8 cellular contexts compared by ENCODE assay signal in the genomic region with DNA sequence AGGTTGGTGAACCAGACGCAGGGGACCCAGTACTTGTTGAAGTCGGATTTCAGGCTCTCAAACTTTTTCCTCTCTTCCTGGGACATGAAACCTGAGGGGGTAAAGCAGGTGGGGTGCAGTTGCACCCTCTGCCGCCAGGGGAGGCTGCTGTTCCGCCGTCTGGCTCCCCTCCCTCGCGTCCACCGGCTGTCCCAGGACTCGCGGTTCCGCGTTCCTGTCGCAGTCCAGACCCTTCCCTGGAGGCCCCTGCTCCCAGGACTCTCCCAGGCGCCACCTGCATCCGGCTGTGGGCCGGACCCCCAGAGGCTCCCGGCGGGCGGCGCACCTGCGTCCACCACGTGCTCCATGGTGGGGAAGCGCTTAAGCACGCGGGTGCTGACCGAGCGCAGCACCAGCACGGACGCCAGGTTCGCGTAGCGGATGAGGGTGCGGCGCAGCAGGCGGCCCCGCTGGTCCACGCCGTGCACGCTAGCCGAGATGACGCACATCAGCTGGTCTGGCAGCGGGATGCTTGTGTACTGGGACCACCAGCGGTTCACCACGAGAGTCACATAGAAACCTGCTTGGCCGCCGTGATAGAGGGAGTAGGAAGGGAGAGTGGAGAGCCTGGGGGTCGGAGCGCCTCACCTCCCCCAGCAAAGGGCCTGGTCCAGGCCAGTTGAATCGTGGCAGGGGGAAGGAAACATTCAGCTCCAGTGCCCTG. TPM values are rescaled to one million over a fixed set of nuclear protein-coding genes. Genes with fewer than 3 reads are reported as not detected.
DNase-seq lines count a peak whose midpoint lies in the region; ATAC-seq and TF ChIP-seq lines count a peak whose summit lies in the region.

No MANE protein-coding gene starts in this region.

- H3K27me3 Mint-ChIP-seq in activated naive CD4-positive, alpha-beta T cell treated with anti-CD3 and anti-CD28 coated beads, Interleukin-2, amount 50 U/mL, for 24 hours, result no peaks in the 10 kb centered on the region
- peaks cover 4% of the 10 kb centered on the region for H3K27me3 Mint-ChIP-seq in progenitor cell of endocrine pancreas

- H3K27me3 ChIP-seq in HAP-1 (ENCODE audit: low read depth) (no peaks in the 10 kb centered on the region), heart right ventricle (peaks cover 0 to 7% (median 0%) of the 10 kb centered on the region in 7 donors)

- DNase-seq in DMS153 treated with DMSO at 0.1 percent for 48 hours (lab: John Stamatoyannopoulos, UW; ENCODE audit: unreplicated experiment) (peak; percentile 69), HAP-1 (ENCODE audit: low spot score in 2 of 2) (peak; percentile 81 to 91), RPMI8226 (peak; percentile 77), heart right ventricle (peak; percentile 64 to 73), progenitor cell of endocrine pancreas (ENCODE audit: low spot score, unreplicated experiment) (peak; percentile 82), SHP77 treated with DMSO at 0.1 percent for 48 hours (lab: John Stamatoyannopoulos, UW) (no peak), globus pallidus (ENCODE audit: low spot score) (no peak)

- H3K4me1 Mint-ChIP-seq in activated naive CD4-positive, alpha-beta T cell treated with anti-CD3 and anti-CD28 coated beads, Interleukin-2, amount 50 U/mL, for 24 hours, result peaks cover 34% of the 10 kb centered on the region
- peaks cover 18% of the 10 kb centered on the region for H3K4me1 Mint-ChIP-seq in progenitor cell of endocrine pancreas (ENCODE audit: low read depth)

- H3K4me3 Mint-ChIP-seq in activated naive CD4-positive, alpha-beta T cell treated with anti-CD3 and anti-CD28 coated beads, Interleukin-2, amount 50 U/mL, for 24 hours, result peak overlapping the region; percentile 84
- peak overlapping the region; percentile 62 for H3K4me3 Mint-ChIP-seq in progenitor cell of endocrine pancreas (ENCODE audit: low read depth)

- peaks cover 10% of the 10 kb centered on the region for H3K4me1 ChIP-seq in HAP-1
- peaks cover 0 to 34% (median 29%) of the 10 kb centered on the region in 9 donors for H3K4me1 ChIP-seq in heart right ventricle

- no peaks in the 10 kb centered on the region for H3K9me3 Mint-ChIP-seq in activated naive CD4-positive, alpha-beta T cell treated with anti-CD3 and anti-CD28 coated beads, Interleukin-2, amount 50 U/mL, for 24 hours
- no peaks in the 10 kb centered on the region for H3K9me3 Mint-ChIP-seq in progenitor cell of endocrine pancreas (ENCODE audit: low read depth)

- in situ Hi-C loops in HAP-1 (cut with MboI; ENCODE audit: low sequenced_read_pairs), result no loop called here

- ATAC-seq in heart right ventricle, result peak; percentile 57 to 81 (median 74)

- 6 to 7% methylated on average over 48 to 49 of the region's 49 CpGs for WGBS in heart right ventricle, 2 donors

- peak overlapping the region; percentile 80 for H3K27ac Mint-ChIP-seq in activated naive CD4-positive, alpha-beta T cell treated with anti-CD3 and anti-CD28 coated beads, Interleukin-2, amount 50 U/mL, for 24 hours
- peak overlapping the region; percentile 94 for H3K27ac Mint-ChIP-seq in progenitor cell of endocrine pancreas

- H3K27ac ChIP-seq in heart right ventricle, result peak overlapping the region in 9 of 10 donors; percentile 34 to 82 (median 58)

- no peaks in the 10 kb centered on the region for H3K9me3 ChIP-seq in HAP-1
- no peaks in the 10 kb centered on the region for H3K9me3 ChIP-seq in heart right ventricle

- H3K4me3 ChIP-seq in HAP-1, result peak overlapping the region; percentile 38
- H3K4me3 ChIP-seq in heart right ventricle, result peak overlapping the region; percentile 12 to 62 (median 51)

- TF ChIP-seq CTCF in heart right ventricle (IDR thresholded peaks at IDR 0.05) (peak; percentile 89 to 99 (median 97)), progenitor cell of endocrine pancreas (IDR thresholded peaks at IDR 0.05; ENCODE audit: unreplicated experiment) (peak; percentile 98)

- peaks cover 2% of the 10 kb centered on the region for H3K36me3 Mint-ChIP-seq in activated naive CD4-positive, alpha-beta T cell treated with anti-CD3 and anti-CD28 coated beads, Interleukin-2, amount 50 U/mL, for 24 hours
- H3K36me3 Mint-ChIP-seq in progenitor cell of endocrine pancreas (ENCODE audit: insufficient read depth), result peaks cover 4% of the 10 kb centered on the region

- intact Hi-C loops in heart right ventricle (cut with DNase I), result loop anchor here in 7 of 10 donors (5.0 to 10.0 kb wide), 6 partner anchors 36 to 519 kb away; no protein-coding TSS in a partner anchor

- H3K36me3 ChIP-seq in HAP-1 (replicated peaks) (peaks cover 6% of the 10 kb centered on the region), heart right ventricle (peaks cover 0 to 10% (median 0%) of the 10 kb centered on the region in 9 donors)

RNA-seq across cellular contexts. Expression of a gene that starts 1.7 kb away (rescaled TPM):
- under 1 TPM in 5 of 10 donors, not detected in 5; 0.11 to 0.31 (median 0.16) TPM for total RNA-seq in heart right ventricle
- under 1 TPM; 0.07 to 0.44 TPM for polyA plus RNA-seq in heart right ventricle
- 2.1 and 2.4 TPM in 2 replicates for total RNA-seq in progenitor cell of endocrine pancreas

RNA-seq across cellular contexts. Expression of a gene that starts 10.9 kb away (rescaled TPM):
- 1,000 to 10,000 TPM in 1 of 10 donors, 100 to 1,000 TPM in 9; 587 to 1,039 (median 681) TPM for total RNA-seq in heart right ventricle
- 1,000 to 10,000 TPM; 1,461 to 1,942 TPM for polyA plus RNA-seq in heart right ventricle
- 1,808 and 1,842 TPM in 2 replicates for total RNA-seq in progenitor cell of endocrine pancreas

RNA-seq across cellular contexts. Expression of a gene that starts 13.9 kb away (rescaled TPM):
- total RNA-seq in heart right ventricle (10 to 100 TPM in 1 of 10 donors, 1 to 10 TPM in 9; 2.9 to 10.3 (median 6.8) TPM), progenitor cell of endocrine pancreas (11.8 and 13.3 TPM in 2 replicates)
- polyA plus RNA-seq in heart right ventricle, result 10 to 100 TPM in 1 of 2 donors, 1 to 10 TPM in 1; 8.7 to 12.7 TPM

RNA-seq across cellular contexts. Expression of a gene that starts 20.9 kb away (rescaled TPM):
- 1 to 10 TPM in 3 of 10 donors, under 1 TPM in 5, not detected in 2; 0.51 to 2.0 (median 0.71) TPM for total RNA-seq in heart right ventricle
- 1 to 10 TPM in 1 of 2 donors, under 1 TPM in 1; 0.59 to 1.8 TPM for polyA plus RNA-seq in heart right ventricle
- 0.55 and 0.79 TPM in 2 replicates for total RNA-seq in progenitor cell of endocrine pancreas

RNA-seq across cellular contexts. Expression of a gene that starts 22.0 kb away (rescaled TPM):
- total RNA-seq in heart right ventricle (1 to 10 TPM; 1.8 to 4.1 (median 3.2) TPM), progenitor cell of endocrine pancreas (26.7 and 27.5 TPM in 2 replicates)
- 10 to 100 TPM in 1 of 2 donors, 1 to 10 TPM in 1; 2.2 to 12.5 TPM for polyA plus RNA-seq in heart right ventricle

Comparison
In these comparisons a context has a peak if more than half of its experiments do, and no peak if none do; other contexts are left out.
1. DNase-seq: peak in DMS153 treated with DMSO at 0.1 percent for 48 hours (single experiment), HAP-1 (2 of 2), RPMI8226 (single experiment), heart right ventricle (2 of 2) and progenitor cell of endocrine pancreas (single experiment); none in SHP77 treated with DMSO at 0.1 percent for 48 hours (single experiment) and globus pallidus (single experiment).